1 cellular context compared by ENCODE assay signal in the genomic region with DNA sequence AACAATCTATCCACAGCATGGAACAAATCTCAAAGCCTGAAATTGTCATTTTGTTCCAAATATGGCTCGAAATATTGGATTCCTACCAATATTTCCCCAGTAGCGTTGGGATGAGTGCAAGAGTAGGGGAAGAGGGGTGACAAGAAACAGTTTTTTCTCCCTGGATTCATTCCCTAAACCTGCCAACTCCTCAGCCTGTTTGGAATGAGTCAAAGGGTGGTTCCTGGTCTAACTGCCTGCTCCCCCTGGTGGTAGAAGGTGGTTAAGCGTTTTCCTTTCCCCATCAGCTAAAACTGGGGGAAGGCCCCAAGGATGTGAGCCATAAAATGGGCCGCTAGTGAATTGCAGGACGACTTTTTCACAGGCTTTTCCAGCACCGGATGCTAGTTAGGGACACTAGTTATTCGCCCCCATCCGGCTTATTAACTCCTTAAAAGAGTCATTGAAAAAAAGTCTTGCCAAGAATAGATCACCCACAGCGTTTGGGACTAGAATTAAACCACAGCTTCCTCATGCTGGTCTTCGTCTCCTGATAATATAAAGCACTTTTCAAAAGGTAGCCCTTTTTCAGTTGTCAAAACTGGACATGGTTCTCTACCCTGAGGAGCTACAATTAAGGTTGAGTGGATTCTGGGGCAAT.
A peak's percentile ranks its signal among the peaks of the same experiment; 100 is the strongest.
TF ChIP-seq lines count a peak whose summit lies in the region.

No MANE protein-coding gene starts in this region.

TF ChIP-seq in HEK293, 187 proteins besides CTCF, POLR2A, EP300 and RAD21 (continued from another document):
- TF ChIP-seq ZNF518A (tag by site-specific recombination; conservative IDR thresholded peaks at IDR 0.05; ENCODE audit: low read depth), result no peak
- no peak for TF ChIP-seq ZSCAN23 (tag by site-specific recombination; IDR thresholded peaks at IDR 0.05)
- TF ChIP-seq ZNF19 (tag by site-specific recombination; IDR thresholded peaks at IDR 0.05; ENCODE audit: low read depth), result no peak
- no peak for TF ChIP-seq ZNF629 (tag by site-specific recombination; IDR thresholded peaks at IDR 0.05)
- TF ChIP-seq, protein P1, sequence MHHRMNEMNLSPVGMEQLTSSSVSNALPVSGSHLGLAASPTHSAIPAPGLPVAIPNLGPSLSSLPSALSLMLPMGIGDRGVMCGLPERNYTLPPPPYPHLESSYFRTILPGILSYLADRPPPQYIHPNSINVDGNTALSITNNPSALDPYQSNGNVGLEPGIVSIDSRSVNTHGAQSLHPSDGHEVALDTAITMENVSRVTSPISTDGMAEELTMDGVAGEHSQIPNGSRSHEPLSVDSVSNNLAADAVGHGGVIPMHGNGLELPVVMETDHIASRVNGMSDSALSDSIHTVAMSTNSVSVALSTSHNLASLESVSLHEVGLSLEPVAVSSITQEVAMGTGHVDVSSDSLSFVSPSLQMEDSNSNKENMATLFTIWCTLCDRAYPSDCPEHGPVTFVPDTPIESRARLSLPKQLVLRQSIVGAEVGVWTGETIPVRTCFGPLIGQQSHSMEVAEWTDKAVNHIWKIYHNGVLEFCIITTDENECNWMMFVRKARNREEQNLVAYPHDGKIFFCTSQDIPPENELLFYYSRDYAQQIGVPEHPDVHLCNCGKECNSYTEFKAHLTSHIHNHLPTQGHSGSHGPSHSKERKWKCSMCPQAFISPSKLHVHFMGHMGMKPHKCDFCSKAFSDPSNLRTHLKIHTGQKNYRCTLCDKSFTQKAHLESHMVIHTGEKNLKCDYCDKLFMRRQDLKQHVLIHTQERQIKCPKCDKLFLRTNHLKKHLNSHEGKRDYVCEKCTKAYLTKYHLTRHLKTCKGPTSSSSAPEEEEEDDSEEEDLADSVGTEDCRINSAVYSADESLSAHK (tag by site-specific recombination; IDR thresholded peaks at IDR 0.05), result peak; percentile 91
- no peak for TF ChIP-seq ZNF114 (tag by site-specific recombination; IDR thresholded peaks at IDR 0.05)
- no peak for TF ChIP-seq ZNF335 (tag by site-specific recombination; conservative IDR thresholded peaks at IDR 0.05)
- peak; percentile 22 for TF ChIP-seq ZNF654 (tag by site-specific recombination; IDR thresholded peaks at IDR 0.05; ENCODE audit: low read depth)
TF ChIP-seq in HEK293: peak in this region for 3.
